Comparison of ENCODE assay signal across 8 cellular contexts in genomic region chr13:48769107-48769704, GRCh38.
A peak's percentile ranks its signal among the peaks of the same experiment; 100 is the strongest.
DNase-seq lines count a peak whose midpoint lies in the region; ATAC-seq and TF ChIP-seq lines count a peak whose summit lies in the region.

No MANE protein-coding gene starts in this region.

- TF ChIP-seq CTCF in AG10803 (conservative IDR thresholded peaks at IDR 0.05; ENCODE audit: low read length): peak; percentile 100

- H3K27ac ChIP-seq in caudate nucleus (ENCODE audit: low read depth, low read length): no peak overlapping the region

- peak; percentile 96 for ATAC-seq in GM18868 (IDR thresholded peaks at IDR 0.05; ENCODE audit: unreplicated experiment)
- peak; percentile 91 for ATAC-seq in HG03108 (IDR thresholded peaks at IDR 0.05; ENCODE audit: unreplicated experiment)
- peak; percentile 95 for ATAC-seq in left colon

- no peak overlapping the region for H3K4me3 ChIP-seq in AG10803 (ENCODE audit: low read length)

- DNase-seq in AG10803 (ENCODE audit: low read depth): peak; percentile 92
- DNase-seq in NCI-H2227 treated with DMSO at 0.1 percent for 48 hours (lab: John Stamatoyannopoulos, UW): peak; percentile 79
- peak; percentile 66 to 84 (median 72) for DNase-seq in activated CD4-positive, CD25-positive, alpha-beta regulatory T cell (lab: John Stamatoyannopoulos, UW)
- DNase-seq in caudate nucleus (lab: John Stamatoyannopoulos, UW): peak in 53 of 61 donors; percentile 3 to 93 (median 46)
- DNase-seq in left colon: peak; percentile 69 to 90
- DNase-seq in stimulated activated CD4-positive, alpha-beta T cell treated with anti-CD3 and anti-CD28 coated beads, TNF-alpha, amount 100 ng/mL, for 24 hours (ENCODE audit: low read depth in 3 of 3): peak; percentile 64 to 89 (median 71)

- intact Hi-C loops in left colon (cut with DNase I, micrococcal nuclease): loop anchor here in 1 of 2 donors (5.0 kb wide), 1 partner anchor 172 kb away; no protein-coding TSS in a partner anchor
